ENCODE assay signal across 8 cellular contexts in genomic region chr4:55853484-55854046, GRCh38. TPM values are rescaled to one million over a fixed set of nuclear protein-coding genes. Genes with fewer than 3 reads are reported as not detected.
DNase-seq lines count a peak whose midpoint lies in the region; ATAC-seq and TF ChIP-seq lines count a peak whose summit lies in the region.

Gene EXOC1 (plus strand): TSS chr4:55853648. CDS start chr4:55858324, 4,676 bp downstream.

- POLR2A ChIA-PET in GM10248 (lab: Yijun Ruan, JAX) = interaction anchor here (0.5 kb wide), 1 partner anchor 14 kb away, joined by 3 read pairs; no protein-coding TSS in a partner anchor

- H3K4me1 Mint-ChIP-seq in activated naive CD8-positive, alpha-beta T cell (ENCODE audit: low read depth) = peaks cover 43% of the 10 kb centered on the region

- H3K4me3 Mint-ChIP-seq in activated naive CD8-positive, alpha-beta T cell = peak within 1 kb of the TSS; percentile 11

- DNase-seq in GM10248 (ENCODE audit: extremely low spot score) = peak; percentile 94
- DNase-seq in NCI-H1105 (lab: John Stamatoyannopoulos, UW) = peak; percentile 76
- DNase-seq in SKM-1 treated with dmso at 0.1 percent for 144 hours (lab: John Stamatoyannopoulos, UW; ENCODE audit: unreplicated experiment) = peak; percentile 92
- peak; percentile 97 for DNase-seq in glomerular visceral epithelial cell (ENCODE audit: extremely low spot score)
- DNase-seq in omental fat pad (ENCODE audit: low spot score) = peak; percentile 99
- DNase-seq in testis = peak; percentile 99

- H3K27me3 Mint-ChIP-seq in activated naive CD8-positive, alpha-beta T cell = no peaks in the 10 kb centered on the region

- peak; percentile 98 for ATAC-seq in HG02623 (IDR thresholded peaks at IDR 0.05; ENCODE audit: unreplicated experiment)
- ATAC-seq in omental fat pad (ENCODE audit: low FRiP score) = peak; percentile 99

- peaks cover 7% of the 10 kb centered on the region for H3K36me3 Mint-ChIP-seq in activated naive CD8-positive, alpha-beta T cell

- H3K36me3 ChIP-seq in testis (ENCODE audit: low read depth, missing control alignments) = no peaks in the 10 kb centered on the region

- CTCF ChIA-PET in GM10248 (lab: Yijun Ruan, JAX) = interaction anchor here (1.6 to 5.0 kb wide), 2 partner anchors 12 to 16 kb away, joined by 3 to 43 read pairs; no protein-coding TSS in a partner anchor

- peak within 1 kb of the TSS; percentile 80 to 84 for H3K27ac ChIP-seq in testis

- no peaks in the 10 kb centered on the region for H3K9me3 Mint-ChIP-seq in activated naive CD8-positive, alpha-beta T cell (ENCODE audit: low read depth)

- TF ChIP-seq CTCF in GM10248 (IDR thresholded peaks at IDR 0.05; ENCODE audit: control extremely low read depth, extremely low read depth, low read depth, missing control alignments) = no peak
- no peak for TF ChIP-seq CTCF in omental fat pad (IDR thresholded peaks at IDR 0.05)
- TF ChIP-seq CTCF in testis (IDR thresholded peaks at IDR 0.05) = no peak

- H3K27me3 ChIP-seq in testis = no peaks in the 10 kb centered on the region

- H3K4me1 ChIP-seq in testis = peaks cover 10% of the 10 kb centered on the region

- no peaks in the 10 kb centered on the region for H3K9me3 ChIP-seq in testis

- no peak for TF ChIP-seq POLR2A in testis (IDR thresholded peaks at IDR 0.05)

- peak within 1 kb of the TSS; percentile 47 for H3K27ac Mint-ChIP-seq in activated naive CD8-positive, alpha-beta T cell

- intact Hi-C loops in testis (cut with DNase I; ENCODE audit: low total_unique reads) = no loop called here

- WGBS in testis, 2 donors = 1% methylated on average over 23 to 32 of the region's 50 CpGs

- H3K4me3 ChIP-seq in testis = peak within 1 kb of the TSS; percentile 88 to 95

RNA-seq across cellular contexts. Expression of gene EXOC1, which starts in this region (rescaled TPM):
- total RNA-seq in omental fat pad (10 to 100 TPM; 30.7 to 55.3 (median 36.9) TPM), testis (10 to 100 TPM; 40.4 to 46.4 TPM)
- 29.4 TPM for polyA plus RNA-seq in testis (ENCODE audit: insufficient read depth, low read depth, low replicate concordance)

Comparison
In these comparisons a context has a peak if more than half of its experiments do, and no peak if none do; other contexts are left out.
1. Peak in every context shown above with its lines: DNase-seq, ATAC-seq, H3K4me3 ChIP-seq and H3K27ac ChIP-seq.